Comparison of ENCODE assay signal across 19 cellular contexts in the genomic region with DNA sequence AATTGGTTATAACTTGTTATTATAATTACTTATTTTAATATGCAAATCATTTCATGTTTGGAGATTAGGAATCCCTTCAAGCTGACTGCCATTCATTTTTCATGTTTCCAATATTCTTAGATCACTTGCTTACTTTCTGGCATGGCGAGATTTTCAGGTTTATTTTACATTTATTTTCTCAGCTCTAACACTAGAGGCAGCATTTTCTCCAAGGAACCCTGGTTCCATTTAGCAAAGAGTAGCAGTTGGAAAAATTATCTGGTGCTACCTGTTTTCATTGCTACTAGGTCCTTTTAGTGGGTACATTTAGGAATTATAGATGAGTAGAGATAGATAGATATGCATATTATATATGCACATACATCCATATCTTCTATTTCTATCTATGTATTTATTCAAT.
A peak's percentile ranks its signal among the peaks of the same experiment; 100 is the strongest.
DNase-seq lines count a peak whose midpoint lies in the region; FAIRE-seq and TF ChIP-seq lines count a peak whose summit lies in the region.
"Had no signal": no experiment of that assay in that cellular context is flagged by ENCODE, and none has a peak within 500 bp of the region (broad histone marks: within the 10 kb centered on the region; RNA-seq: fewer than 3 reads in every experiment).

No MANE protein-coding gene starts in this region.

- no peaks in the 10 kb centered on the region for H3K27me3 ChIP-seq in BJ (ENCODE audit: control insufficient read depth, insufficient read depth, low read length)
- no peaks in the 10 kb centered on the region for H3K27me3 ChIP-seq in H7 (ENCODE audit: control insufficient read depth, insufficient read depth, low read length)
- H3K27me3 ChIP-seq in SU-DHL-6 (ENCODE audit: low read length), result no peaks in the 10 kb centered on the region
- H3K27me3 ChIP-seq: right atrium auricular region had no signal

- CTCF ChIA-PET in BJ (lab: Yijun Ruan, JAX), result interaction anchor here (0.8 to 0.9 kb wide), 2 partner anchors 11 to 91 kb away, joined by 3 to 4 read pairs; partner anchors contain the start of gene TRPC4

- H3K9me3 Mint-ChIP-seq in glutamatergic neuron (ENCODE audit: unreplicated experiment), result no peaks in the 10 kb centered on the region

- no peak overlapping the region for H3K9ac ChIP-seq in SU-DHL-6 (ENCODE audit: low read length)

- H3K36me3 ChIP-seq in BJ (ENCODE audit: control insufficient read depth, insufficient read depth, low read length) (no peaks in the 10 kb centered on the region), H7 (replicated peaks; ENCODE audit: control insufficient read depth, insufficient read depth, low read length) (no peaks in the 10 kb centered on the region), SU-DHL-6 (ENCODE audit: low read length) (no peaks in the 10 kb centered on the region)
- H3K36me3 ChIP-seq: right atrium auricular region had no signal

- H3F3A ChIP-seq in SU-DHL-6 (ENCODE audit: insufficient read depth), result no peaks in the 10 kb centered on the region

- DNase-seq in BJ (ENCODE audit: low read depth) (no peak), H7 (peak; percentile 12), glutamatergic neuron (no peak), urothelium cell line (ENCODE audit: low spot score) (no peak), NCI-H146 (lab: John Stamatoyannopoulos, UW) (no peak), NCI-H1092 treated with DMSO at 0.1 percent for 48 hours (lab: John Stamatoyannopoulos, UW) (no peak), cerebellar nuclear complex (lab: John Stamatoyannopoulos, UW) (no peak)
- DNase-seq: activated B cell treated with CpG ODN at 0.5 μM for 24 hours, aorta, Calu3, mucosa of descending colon, NCI-H345, RPMI8226, substantia nigra had no signal

- TF ChIP-seq CTCF in BJ (IDR thresholded peaks at IDR 0.05; ENCODE audit: insufficient read depth, low read depth, low read length) (peak; percentile 29; the same call in 1 of the 2 replicates), SU-DHL-6 (IDR thresholded peaks at IDR 0.05; ENCODE audit: insufficient read depth, low read length, poor library complexity, severe bottlenecking) (peak; percentile 23), glutamatergic neuron (IDR thresholded peaks at IDR 0.05; ENCODE audit: partially characterized antibody, unreplicated experiment) (peak; percentile 42)

- no peak overlapping the region for H3K27ac ChIP-seq in SU-DHL-6 (ENCODE audit: low read depth, low read length)
- H3K27ac ChIP-seq: right atrium auricular region had no signal

- H3K79me2 ChIP-seq in SU-DHL-6 (ENCODE audit: insufficient read depth, low read length), result no peaks in the 10 kb centered on the region

- FAIRE-seq in urothelium cell line (lab: Jason Lieb, UNC), result no peak
- FAIRE-seq: endothelial cell of umbilical vein, GM19239 had no signal

- POLR2A ChIA-PET in BJ (lab: Charles Lee), result no interaction called here

- no peaks in the 10 kb centered on the region for H3K36me3 Mint-ChIP-seq in glutamatergic neuron (ENCODE audit: unreplicated experiment)

- H3K9me2 ChIP-seq in SU-DHL-6 (replicated peaks; ENCODE audit: insufficient read depth, low read length), result no peaks in the 10 kb centered on the region

- H3K4me2 ChIP-seq in SU-DHL-6 (ENCODE audit: low read depth, low read length, poor library complexity, severe bottlenecking), result no peak overlapping the region

- H3K27me3 Mint-ChIP-seq in glutamatergic neuron (ENCODE audit: unreplicated experiment), result peaks cover 2% of the 10 kb centered on the region
- H3K27me3 Mint-ChIP-seq: activated B cell treated with CpG ODN at 0.5 μM for 24 hours, IgD-negative memory B cell had no signal

- no peaks in the 10 kb centered on the region for H3K9me3 ChIP-seq in SU-DHL-6 (ENCODE audit: insufficient read depth, low read length)
- H3K9me3 ChIP-seq: mucosa of descending colon, right atrium auricular region had no signal

- no peak overlapping the region for H2AFZ ChIP-seq in SU-DHL-6 (ENCODE audit: low read depth, low read length, severe bottlenecking)

- no peaks in the 10 kb centered on the region for H4K20me1 ChIP-seq in SU-DHL-6 (ENCODE audit: low read depth, low read length)

- H3K4me3 ChIP-seq in BJ (ENCODE audit: low read depth, low read length) (no peak overlapping the region), H7 (ENCODE audit: insufficient read depth, low read depth, low read length) (no peak overlapping the region), SU-DHL-6 (ENCODE audit: insufficient read depth, low read length, poor library complexity, severe bottlenecking) (no peak overlapping the region)
- H3K4me3 ChIP-seq: mucosa of descending colon, right atrium auricular region had no signal

- H3K4me1 Mint-ChIP-seq in glutamatergic neuron (ENCODE audit: low read depth, unreplicated experiment), result no peaks in the 10 kb centered on the region
- H3K4me1 Mint-ChIP-seq: activated B cell treated with CpG ODN at 0.5 μM for 24 hours, IgD-negative memory B cell had no signal

- H3K27ac Mint-ChIP-seq in glutamatergic neuron (ENCODE audit: unreplicated experiment), result no peak overlapping the region
- H3K27ac Mint-ChIP-seq: activated B cell treated with CpG ODN at 0.5 μM for 24 hours, IgD-negative memory B cell had no signal

- H3K4me3 Mint-ChIP-seq in glutamatergic neuron (ENCODE audit: unreplicated experiment), result no peak overlapping the region
- H3K4me3 Mint-ChIP-seq: activated B cell treated with CpG ODN at 0.5 μM for 24 hours, IgD-negative memory B cell had no signal
